8 cellular contexts compared by ENCODE assay signal in the genomic region with DNA sequence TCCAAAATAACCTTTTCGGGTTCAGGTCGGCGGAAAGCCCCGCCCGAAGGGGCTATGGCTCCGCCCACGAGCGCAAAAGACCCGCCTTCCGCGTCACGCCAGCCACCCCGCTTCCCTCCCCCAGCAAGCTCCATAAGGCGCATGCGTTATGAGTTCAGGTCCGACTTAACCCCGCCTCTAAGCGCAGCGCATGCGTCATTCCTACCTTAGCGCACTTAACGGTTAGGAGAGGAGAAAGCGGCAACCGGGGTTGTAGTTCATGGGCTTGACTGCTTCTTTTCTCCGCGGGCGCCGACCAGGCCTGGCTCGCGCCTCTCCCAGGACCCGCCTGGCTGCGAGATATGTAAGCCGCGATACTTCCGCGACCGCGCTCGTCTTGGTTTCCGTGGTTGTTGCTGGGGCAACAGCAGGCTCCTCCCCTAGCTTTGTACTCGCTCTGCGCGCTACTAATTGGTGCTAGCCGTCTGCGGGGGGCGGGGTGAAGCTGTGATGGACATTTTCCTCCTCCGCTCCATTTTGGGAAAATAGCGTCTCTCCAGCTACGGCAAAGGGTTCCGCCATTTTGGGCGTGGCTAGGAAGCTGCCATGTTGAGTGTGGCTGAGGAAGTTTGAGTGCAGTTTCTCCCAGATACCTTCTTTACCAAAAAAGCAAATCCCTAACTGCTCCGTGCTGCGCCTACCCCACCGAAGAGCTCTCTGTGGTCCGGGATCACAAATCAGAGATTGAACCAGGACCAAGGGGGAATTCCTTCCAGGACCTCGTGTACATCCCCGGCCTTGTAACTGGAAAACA. TPM values are rescaled to one million over a fixed set of nuclear protein-coding genes. Genes with fewer than 3 reads are reported as not detected.
DNase-seq lines count a peak whose midpoint lies in the region; ATAC-seq and TF ChIP-seq lines count a peak whose summit lies in the region.

A gene with protein sequence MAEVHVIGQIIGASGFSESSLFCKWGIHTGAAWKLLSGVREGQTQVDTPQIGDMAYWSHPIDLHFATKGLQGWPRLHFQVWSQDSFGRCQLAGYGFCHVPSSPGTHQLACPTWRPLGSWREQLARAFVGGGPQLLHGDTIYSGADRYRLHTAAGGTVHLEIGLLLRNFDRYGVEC (minus strand): TSS at position 397 of the 793 bp plus-strand sequence. CDS start 630 bp downstream, outside the sequence.

- H3K79me2 ChIP-seq in H9 (ENCODE audit: insufficient read depth, low read length), result no peaks in the 10 kb centered on the region

- no peaks in the 10 kb centered on the region for H4K20me1 ChIP-seq in H9 (ENCODE audit: control insufficient read depth, insufficient read depth, insufficient read length)

- DNase-seq in ELR (ENCODE audit: low read depth) (peak; percentile 98), H9 (peak; percentile 98), MG63 (peak; percentile 99), SHP77 treated with DMSO at 0.1 percent for 48 hours (lab: John Stamatoyannopoulos, UW) (peak; percentile 95), activated gamma-delta T cell (lab: John Stamatoyannopoulos, UW) (peak; percentile 76), fibroblast of the conjunctiva (ENCODE audit: low read depth) (peak; percentile 98), nephron progenitor cell (peak; percentile 97)
- DNase-seq in stimulated activated naive CD8-positive, alpha-beta T cell treated with anti-CD3 and anti-CD28 coated beads, Interleukin-15, amount 100 ng/mL, for 72 hours, result peak; percentile 97 to 98

- peak within 1 kb of the TSS; percentile 98 to 100 (median 100) for H3K27ac Mint-ChIP-seq in H9
- H3K27ac Mint-ChIP-seq in nephron progenitor cell, result peak within 1 kb of the TSS; percentile 100
- H3K27ac Mint-ChIP-seq in stimulated activated naive CD8-positive, alpha-beta T cell treated with anti-CD3 and anti-CD28 coated beads, Interleukin-15, amount 100 ng/mL, for 72 hours, result peak within 1 kb of the TSS; percentile 99

- H3K23ac ChIP-seq in H9 (ENCODE audit: insufficient read length, low read depth, low read length), result no peak within 1 kb of the TSS

- no peaks in the 10 kb centered on the region for H3K27me3 Mint-ChIP-seq in H9 (ENCODE audit: low read depth)
- H3K27me3 Mint-ChIP-seq in nephron progenitor cell (ENCODE audit: low read depth, poor library complexity), result no peaks in the 10 kb centered on the region
- no peaks in the 10 kb centered on the region for H3K27me3 Mint-ChIP-seq in stimulated activated naive CD8-positive, alpha-beta T cell treated with anti-CD3 and anti-CD28 coated beads, Interleukin-15, amount 100 ng/mL, for 72 hours

- no peak within 1 kb of the TSS for H4K5ac ChIP-seq in H9 (ENCODE audit: insufficient read length, low read depth, low read length)

- no peak within 1 kb of the TSS for H2BK5ac ChIP-seq in H9 (ENCODE audit: insufficient read length, low read length)

- peak within 1 kb of the TSS; percentile 71 for H3K14ac ChIP-seq in H9 (ENCODE audit: insufficient read depth, low read length)

- H3K36me3 ChIP-seq in MG63, result peaks cover 21% of the 10 kb centered on the region

- no peaks in the 10 kb centered on the region for H3K4me1 ChIP-seq in H9 (ENCODE audit: insufficient read depth, low read length)

- no peaks in the 10 kb centered on the region for H3K79me1 ChIP-seq in H9 (ENCODE audit: insufficient read depth, low read depth, low read length, poor library complexity, severe bottlenecking)

- H3K27me3 ChIP-seq in H9 (ENCODE audit: insufficient read depth, low read length), result no peaks in the 10 kb centered on the region
- H3K27me3 ChIP-seq in MG63, result no peaks in the 10 kb centered on the region

- peaks cover 8% of the 10 kb centered on the region for H3K23me2 ChIP-seq in H9 (ENCODE audit: insufficient read length, low read depth, low read length, poor library complexity, severe bottlenecking)

- no peak within 1 kb of the TSS for H4K8ac ChIP-seq in H9 (replicated peaks; ENCODE audit: insufficient read length, low read depth, low read length)

- H3K4me2 ChIP-seq in H9 (ENCODE audit: insufficient read depth, insufficient read length, low read length), result peak within 1 kb of the TSS; percentile 73

- H3K56ac ChIP-seq in H9 (ENCODE audit: insufficient read length, low read depth, low read length), result no peak within 1 kb of the TSS

- H2BK12ac ChIP-seq in H9 (ENCODE audit: insufficient read length, low read depth, low read length), result no peak within 1 kb of the TSS

- no peak within 1 kb of the TSS; the same call in 1 of the 2 replicates for H3K4ac ChIP-seq in H9 (ENCODE audit: low read depth, low read length)

- peak within 1 kb of the TSS; percentile 83 for H3K4me3 ChIP-seq in MG63

- H3K9me3 ChIP-seq in H9 (ENCODE audit: control insufficient read depth, low read depth, low read length) (no peaks in the 10 kb centered on the region), MG63 (no peaks in the 10 kb centered on the region)

- H2BK120ac ChIP-seq in H9 (ENCODE audit: low read depth, low read length, poor library complexity, severe bottlenecking), result no peak within 1 kb of the TSS

- peak within 1 kb of the TSS; percentile 48 for H3K27ac ChIP-seq in H9 (ENCODE audit: insufficient read length, low read depth, low read length)

- H3T11ph ChIP-seq in H9 (ENCODE audit: low read length), result no peak within 1 kb of the TSS

- no CpG with 5 or more reads among the region's 57 CpGs for WGBS in H9 (ENCODE audit: extremely low coverage, insufficient read length, low lambda C conversion rate)

- no peak within 1 kb of the TSS for H4K91ac ChIP-seq in H9 (ENCODE audit: insufficient read length, low read depth, low read length)

- H3K4me1 Mint-ChIP-seq in H9, result peaks cover 2 to 8% of the 10 kb centered on the region in 2 experiments; a peak in 2 of 4 replicates
- peaks cover 19% of the 10 kb centered on the region for H3K4me1 Mint-ChIP-seq in nephron progenitor cell
- peaks cover 47% of the 10 kb centered on the region for H3K4me1 Mint-ChIP-seq in stimulated activated naive CD8-positive, alpha-beta T cell treated with anti-CD3 and anti-CD28 coated beads, Interleukin-15, amount 100 ng/mL, for 72 hours

- peak; percentile 98 for ATAC-seq in stimulated activated naive CD8-positive, alpha-beta T cell treated with anti-CD3 and anti-CD28 coated beads, Interleukin-15, amount 100 ng/mL, for 72 hours

- no peak within 1 kb of the TSS for H2AK5ac ChIP-seq in H9 (ENCODE audit: insufficient read length, low read length)

- H3K9me3 Mint-ChIP-seq in H9 (no peaks in the 10 kb centered on the region), nephron progenitor cell (no peaks in the 10 kb centered on the region)
- no peaks in the 10 kb centered on the region for H3K9me3 Mint-ChIP-seq in stimulated activated naive CD8-positive, alpha-beta T cell treated with anti-CD3 and anti-CD28 coated beads, Interleukin-15, amount 100 ng/mL, for 72 hours

- H3K4me3 Mint-ChIP-seq in H9 (peak within 1 kb of the TSS; percentile 93 to 94), nephron progenitor cell (peak within 1 kb of the TSS; percentile 96)
- peak within 1 kb of the TSS; percentile 93 to 97 for H3K4me3 Mint-ChIP-seq in stimulated activated naive CD8-positive, alpha-beta T cell treated with anti-CD3 and anti-CD28 coated beads, Interleukin-15, amount 100 ng/mL, for 72 hours

- H3K18ac ChIP-seq in H9 (ENCODE audit: insufficient read length, low read depth, low read length), result peak within 1 kb of the TSS; percentile 78

- peak within 1 kb of the TSS; percentile 79 for H3K9ac ChIP-seq in H9 (ENCODE audit: extremely low read depth, insufficient read length, low read length)

- H2BK15ac ChIP-seq in H9 (ENCODE audit: low read depth, low read length), result no peak within 1 kb of the TSS

- peak within 1 kb of the TSS; percentile 63 for H2AFZ ChIP-seq in H9 (ENCODE audit: low read length)

- H3K36me3 Mint-ChIP-seq in H9 (ENCODE audit: insufficient read depth in 1 of 3, low read depth in 3 of 3), result no peaks in the 10 kb centered on the region; a peak in 1 of 7 replicates
- peaks cover 5% of the 10 kb centered on the region for H3K36me3 Mint-ChIP-seq in nephron progenitor cell (ENCODE audit: low read depth)

- no peak within 1 kb of the TSS for H2BK20ac ChIP-seq in H9 (ENCODE audit: low read depth, low read length, poor library complexity, severe bottlenecking)

- no peak for TF ChIP-seq CTCF in H9 (conservative IDR thresholded peaks at IDR 0.05)
- no peak for TF ChIP-seq CTCF in nephron progenitor cell (IDR thresholded peaks at IDR 0.05)

RNA-seq across cellular contexts. Expression of the gene that starts here (rescaled TPM):
- total RNA-seq in H9 (2021), result 4.8 and 5.2 TPM in 2 replicates
- 2.4 and 31.0 TPM in 2 replicates for total RNA-seq in MG63 (2014; rRNA removed; shearing (Covaris generic); ENCODE audit: low replicate concordance)

Comparison
In these comparisons a context has a peak if more than half of its experiments do, and no peak if none do; other contexts are left out.
1. Peak in every context shown above with its lines: DNase-seq, ATAC-seq, H3K4me3 ChIP-seq and H3K27ac ChIP-seq.